Comparison of ENCODE assay signal across 1 cellular context in the genomic region with DNA sequence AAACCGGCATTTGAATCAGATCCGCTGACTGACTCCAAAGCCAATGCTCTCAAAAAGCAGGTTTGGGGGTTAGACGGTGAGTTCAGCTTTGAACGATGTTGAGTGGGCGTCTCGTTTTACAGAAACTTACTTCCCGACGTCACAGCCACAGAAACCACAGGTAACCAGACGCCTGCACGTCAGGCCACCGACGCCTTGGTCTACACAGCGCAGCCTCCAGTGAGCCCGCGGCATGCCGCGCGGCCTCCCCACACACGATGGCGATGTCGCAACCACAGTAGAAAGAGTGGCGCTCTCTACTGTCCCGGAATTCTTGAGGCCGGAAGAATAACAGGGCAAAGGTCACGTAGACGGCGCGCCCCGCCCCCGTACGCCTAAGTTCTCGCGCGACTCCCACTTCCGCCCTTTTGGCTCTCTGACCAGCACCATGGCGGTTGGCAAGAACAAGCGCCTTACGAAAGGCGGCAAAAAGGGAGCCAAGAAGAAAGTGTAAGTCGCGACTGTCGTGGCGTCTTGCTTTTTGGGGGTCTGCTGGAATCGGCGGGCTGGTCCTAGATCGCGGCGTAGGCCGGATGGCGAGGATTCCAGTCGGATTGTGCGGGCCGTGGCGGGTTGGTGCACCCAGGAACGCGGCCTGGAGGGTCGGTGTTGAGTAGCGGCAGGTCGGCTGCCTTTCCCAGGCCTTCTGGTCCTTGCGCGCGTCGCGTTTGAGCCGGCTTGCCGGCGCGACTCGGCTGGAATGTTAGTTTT.
TF ChIP-seq lines count a peak whose summit lies in the region.

A gene (plus strand): TSS at position 403 of the 750 bp plus-strand sequence. CDS start 25 bp downstream, at position 428.

TF ChIP-seq in HepG2, 621 proteins besides CTCF, POLR2A, EP300 and RAD21 (continued from another document and continues in another):
- TF ChIP-seq, protein P1, sequence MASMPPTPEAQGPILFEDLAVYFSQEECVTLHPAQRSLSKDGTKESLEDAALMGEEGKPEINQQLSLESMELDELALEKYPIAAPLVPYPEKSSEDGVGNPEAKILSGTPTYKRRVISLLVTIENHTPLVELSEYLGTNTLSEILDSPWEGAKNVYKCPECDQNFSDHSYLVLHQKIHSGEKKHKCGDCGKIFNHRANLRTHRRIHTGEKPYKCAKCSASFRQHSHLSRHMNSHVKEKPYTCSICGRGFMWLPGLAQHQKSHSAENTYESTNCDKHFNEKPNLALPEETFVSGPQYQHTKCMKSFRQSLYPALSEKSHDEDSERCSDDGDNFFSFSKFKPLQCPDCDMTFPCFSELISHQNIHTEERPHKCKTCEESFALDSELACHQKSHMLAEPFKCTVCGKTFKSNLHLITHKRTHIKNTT (CRISPR knock-in tag; IDR thresholded peaks at IDR 0.05): 0 out of 2 replicates have a peak, but pooled peaks have one; percentile 72
- TF ChIP-seq SRY (CRISPR knock-in tag; IDR thresholded peaks at IDR 0.05) (peak; percentile 95), ZNF30 (CRISPR knock-in tag; IDR thresholded peaks at IDR 0.05) (peak; percentile 79), SMAD1 (CRISPR knock-in tag; IDR thresholded peaks at IDR 0.05; ENCODE audit: borderline replicate concordance, low read depth) (no peak), ZFY (CRISPR knock-in tag; IDR thresholded peaks at IDR 0.05) (peak; percentile 98), CC2D1A (CRISPR knock-in tag; IDR thresholded peaks at IDR 0.05) (0 out of 2 replicates have a peak, but pooled peaks have one; percentile 15), HNRNPK (IDR thresholded peaks at IDR 0.05; ENCODE audit: low read depth, low read length, poor library complexity, severe bottlenecking) (no peak), ZNF367 (CRISPR knock-in tag; IDR thresholded peaks at IDR 0.05; ENCODE audit: borderline replicate concordance) (0 out of 2 replicates have a peak, but pooled peaks have one; percentile 51), MIER2 (CRISPR knock-in tag; IDR thresholded peaks at IDR 0.05) (peak; percentile 76), ZNF768 (CRISPR knock-in tag; IDR thresholded peaks at IDR 0.05) (no peak; the same call in 1 of the 2 replicates), ZNF160 (CRISPR knock-in tag; IDR thresholded peaks at IDR 0.05) (peak; percentile 87), SALL1 (CRISPR knock-in tag; IDR thresholded peaks at IDR 0.05) (peak; percentile 98), ZMYM3 (CRISPR knock-in tag; IDR thresholded peaks at IDR 0.05) (peak; percentile 79), IKZF1 (IDR thresholded peaks at IDR 0.05) (no peak), ZNF451 (CRISPR knock-in tag; IDR thresholded peaks at IDR 0.05) (peak; percentile 86; the same call in 1 of the 2 replicates), GTF2F1 (IDR thresholded peaks at IDR 0.05; ENCODE audit: low read length) (peak; percentile 85), ZC3H13 (CRISPR knock-in tag; IDR thresholded peaks at IDR 0.05) (peak; percentile 94), ARNTL (CRISPR knock-in tag; IDR thresholded peaks at IDR 0.05) (peak; percentile 72; the same call in 1 of the 2 replicates), ZKSCAN5 (CRISPR knock-in tag; IDR thresholded peaks at IDR 0.05) (0 out of 2 replicates have a peak, but pooled peaks have one; percentile 26), ZSCAN31 (CRISPR knock-in tag; IDR thresholded peaks at IDR 0.05; ENCODE audit: low read depth) (peak; percentile 98), MIXL1 (CRISPR knock-in tag; IDR thresholded peaks at IDR 0.05) (peak; percentile 59; the same call in 1 of the 2 replicates), MAF1 (CRISPR knock-in tag; IDR thresholded peaks at IDR 0.05; ENCODE audit: borderline replicate concordance) (peak; percentile 87; the same call in 1 of the 2 replicates), RXRB (CRISPR knock-in tag; IDR thresholded peaks at IDR 0.05; ENCODE audit: borderline replicate concordance) (peak; percentile 93), ONECUT2 (CRISPR knock-in tag; IDR thresholded peaks at IDR 0.05) (peak; percentile 48; the same call in 1 of the 2 replicates), ERF (CRISPR knock-in tag; IDR thresholded peaks at IDR 0.05) (peak; percentile 88)
- TF ChIP-seq, protein P2, sequence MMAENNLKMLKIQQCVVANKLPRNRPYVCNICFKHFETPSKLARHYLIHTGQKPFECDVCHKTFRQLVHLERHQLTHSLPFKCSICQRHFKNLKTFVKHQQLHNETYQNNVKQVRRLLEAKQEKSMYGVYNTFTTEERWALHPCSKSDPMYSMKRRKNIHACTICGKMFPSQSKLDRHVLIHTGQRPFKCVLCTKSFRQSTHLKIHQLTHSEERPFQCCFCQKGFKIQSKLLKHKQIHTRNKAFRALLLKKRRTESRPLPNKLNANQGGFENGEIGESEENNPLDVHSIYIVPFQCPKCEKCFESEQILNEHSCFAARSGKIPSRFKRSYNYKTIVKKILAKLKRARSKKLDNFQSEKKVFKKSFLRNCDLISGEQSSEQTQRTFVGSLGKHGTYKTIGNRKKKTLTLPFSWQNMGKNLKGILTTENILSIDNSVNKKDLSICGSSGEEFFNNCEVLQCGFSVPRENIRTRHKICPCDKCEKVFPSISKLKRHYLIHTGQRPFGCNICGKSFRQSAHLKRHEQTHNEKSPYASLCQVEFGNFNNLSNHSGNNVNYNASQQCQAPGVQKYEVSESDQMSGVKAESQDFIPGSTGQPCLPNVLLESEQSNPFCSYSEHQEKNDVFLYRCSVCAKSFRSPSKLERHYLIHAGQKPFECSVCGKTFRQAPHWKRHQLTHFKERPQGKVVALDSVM (CRISPR knock-in tag; IDR thresholded peaks at IDR 0.05): peak; percentile 88
- TF ChIP-seq, protein P3, sequence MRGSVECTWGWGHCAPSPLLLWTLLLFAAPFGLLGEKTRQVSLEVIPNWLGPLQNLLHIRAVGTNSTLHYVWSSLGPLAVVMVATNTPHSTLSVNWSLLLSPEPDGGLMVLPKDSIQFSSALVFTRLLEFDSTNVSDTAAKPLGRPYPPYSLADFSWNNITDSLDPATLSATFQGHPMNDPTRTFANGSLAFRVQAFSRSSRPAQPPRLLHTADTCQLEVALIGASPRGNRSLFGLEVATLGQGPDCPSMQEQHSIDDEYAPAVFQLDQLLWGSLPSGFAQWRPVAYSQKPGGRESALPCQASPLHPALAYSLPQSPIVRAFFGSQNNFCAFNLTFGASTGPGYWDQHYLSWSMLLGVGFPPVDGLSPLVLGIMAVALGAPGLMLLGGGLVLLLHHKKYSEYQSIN (CRISPR knock-in tag; IDR thresholded peaks at IDR 0.05; ENCODE audit: borderline replicate concordance): no peak
- TF ChIP-seq, protein P4, sequence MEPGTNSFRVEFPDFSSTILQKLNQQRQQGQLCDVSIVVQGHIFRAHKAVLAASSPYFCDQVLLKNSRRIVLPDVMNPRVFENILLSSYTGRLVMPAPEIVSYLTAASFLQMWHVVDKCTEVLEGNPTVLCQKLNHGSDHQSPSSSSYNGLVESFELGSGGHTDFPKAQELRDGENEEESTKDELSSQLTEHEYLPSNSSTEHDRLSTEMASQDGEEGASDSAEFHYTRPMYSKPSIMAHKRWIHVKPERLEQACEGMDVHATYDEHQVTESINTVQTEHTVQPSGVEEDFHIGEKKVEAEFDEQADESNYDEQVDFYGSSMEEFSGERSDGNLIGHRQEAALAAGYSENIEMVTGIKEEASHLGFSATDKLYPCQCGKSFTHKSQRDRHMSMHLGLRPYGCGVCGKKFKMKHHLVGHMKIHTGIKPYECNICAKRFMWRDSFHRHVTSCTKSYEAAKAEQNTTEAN (CRISPR knock-in tag; conservative IDR thresholded peaks at IDR 0.05): peak; percentile 67
- TF ChIP-seq, protein P5, sequence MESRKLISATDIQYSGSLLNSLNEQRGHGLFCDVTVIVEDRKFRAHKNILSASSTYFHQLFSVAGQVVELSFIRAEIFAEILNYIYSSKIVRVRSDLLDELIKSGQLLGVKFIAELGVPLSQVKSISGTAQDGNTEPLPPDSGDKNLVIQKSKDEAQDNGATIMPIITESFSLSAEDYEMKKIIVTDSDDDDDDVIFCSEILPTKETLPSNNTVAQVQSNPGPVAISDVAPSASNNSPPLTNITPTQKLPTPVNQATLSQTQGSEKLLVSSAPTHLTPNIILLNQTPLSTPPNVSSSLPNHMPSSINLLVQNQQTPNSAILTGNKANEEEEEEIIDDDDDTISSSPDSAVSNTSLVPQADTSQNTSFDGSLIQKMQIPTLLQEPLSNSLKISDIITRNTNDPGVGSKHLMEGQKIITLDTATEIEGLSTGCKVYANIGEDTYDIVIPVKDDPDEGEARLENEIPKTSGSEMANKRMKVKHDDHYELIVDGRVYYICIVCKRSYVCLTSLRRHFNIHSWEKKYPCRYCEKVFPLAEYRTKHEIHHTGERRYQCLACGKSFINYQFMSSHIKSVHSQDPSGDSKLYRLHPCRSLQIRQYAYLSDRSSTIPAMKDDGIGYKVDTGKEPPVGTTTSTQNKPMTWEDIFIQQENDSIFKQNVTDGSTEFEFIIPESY (CRISPR knock-in tag; IDR thresholded peaks at IDR 0.05): peak; percentile 77
- TF ChIP-seq, protein P6, sequence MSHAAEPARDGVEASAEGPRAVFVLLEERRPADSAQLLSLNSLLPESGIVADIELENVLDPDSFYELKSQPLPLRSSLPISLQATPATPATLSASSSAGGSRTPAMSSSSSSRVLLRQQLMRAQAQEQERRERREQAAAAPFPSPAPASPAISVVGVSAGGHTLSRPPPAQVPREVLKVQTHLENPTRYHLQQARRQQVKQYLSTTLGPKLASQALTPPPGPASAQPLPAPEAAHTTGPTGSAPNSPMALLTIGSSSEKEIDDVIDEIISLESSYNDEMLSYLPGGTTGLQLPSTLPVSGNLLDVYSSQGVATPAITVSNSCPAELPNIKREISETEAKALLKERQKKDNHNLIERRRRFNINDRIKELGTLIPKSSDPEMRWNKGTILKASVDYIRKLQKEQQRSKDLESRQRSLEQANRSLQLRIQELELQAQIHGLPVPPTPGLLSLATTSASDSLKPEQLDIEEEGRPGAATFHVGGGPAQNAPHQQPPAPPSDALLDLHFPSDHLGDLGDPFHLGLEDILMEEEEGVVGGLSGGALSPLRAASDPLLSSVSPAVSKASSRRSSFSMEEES (CRISPR knock-in tag; IDR thresholded peaks at IDR 0.05): peak; percentile 67
- TF ChIP-seq, protein P7, sequence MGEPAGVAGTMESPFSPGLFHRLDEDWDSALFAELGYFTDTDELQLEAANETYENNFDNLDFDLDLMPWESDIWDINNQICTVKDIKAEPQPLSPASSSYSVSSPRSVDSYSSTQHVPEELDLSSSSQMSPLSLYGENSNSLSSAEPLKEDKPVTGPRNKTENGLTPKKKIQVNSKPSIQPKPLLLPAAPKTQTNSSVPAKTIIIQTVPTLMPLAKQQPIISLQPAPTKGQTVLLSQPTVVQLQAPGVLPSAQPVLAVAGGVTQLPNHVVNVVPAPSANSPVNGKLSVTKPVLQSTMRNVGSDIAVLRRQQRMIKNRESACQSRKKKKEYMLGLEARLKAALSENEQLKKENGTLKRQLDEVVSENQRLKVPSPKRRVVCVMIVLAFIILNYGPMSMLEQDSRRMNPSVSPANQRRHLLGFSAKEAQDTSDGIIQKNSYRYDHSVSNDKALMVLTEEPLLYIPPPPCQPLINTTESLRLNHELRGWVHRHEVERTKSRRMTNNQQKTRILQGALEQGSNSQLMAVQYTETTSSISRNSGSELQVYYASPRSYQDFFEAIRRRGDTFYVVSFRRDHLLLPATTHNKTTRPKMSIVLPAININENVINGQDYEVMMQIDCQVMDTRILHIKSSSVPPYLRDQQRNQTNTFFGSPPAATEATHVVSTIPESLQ (CRISPR knock-in tag; conservative IDR thresholded peaks at IDR 0.05): peak; percentile 85; the same call in 1 of the 2 replicates
- TF ChIP-seq, protein P8, sequence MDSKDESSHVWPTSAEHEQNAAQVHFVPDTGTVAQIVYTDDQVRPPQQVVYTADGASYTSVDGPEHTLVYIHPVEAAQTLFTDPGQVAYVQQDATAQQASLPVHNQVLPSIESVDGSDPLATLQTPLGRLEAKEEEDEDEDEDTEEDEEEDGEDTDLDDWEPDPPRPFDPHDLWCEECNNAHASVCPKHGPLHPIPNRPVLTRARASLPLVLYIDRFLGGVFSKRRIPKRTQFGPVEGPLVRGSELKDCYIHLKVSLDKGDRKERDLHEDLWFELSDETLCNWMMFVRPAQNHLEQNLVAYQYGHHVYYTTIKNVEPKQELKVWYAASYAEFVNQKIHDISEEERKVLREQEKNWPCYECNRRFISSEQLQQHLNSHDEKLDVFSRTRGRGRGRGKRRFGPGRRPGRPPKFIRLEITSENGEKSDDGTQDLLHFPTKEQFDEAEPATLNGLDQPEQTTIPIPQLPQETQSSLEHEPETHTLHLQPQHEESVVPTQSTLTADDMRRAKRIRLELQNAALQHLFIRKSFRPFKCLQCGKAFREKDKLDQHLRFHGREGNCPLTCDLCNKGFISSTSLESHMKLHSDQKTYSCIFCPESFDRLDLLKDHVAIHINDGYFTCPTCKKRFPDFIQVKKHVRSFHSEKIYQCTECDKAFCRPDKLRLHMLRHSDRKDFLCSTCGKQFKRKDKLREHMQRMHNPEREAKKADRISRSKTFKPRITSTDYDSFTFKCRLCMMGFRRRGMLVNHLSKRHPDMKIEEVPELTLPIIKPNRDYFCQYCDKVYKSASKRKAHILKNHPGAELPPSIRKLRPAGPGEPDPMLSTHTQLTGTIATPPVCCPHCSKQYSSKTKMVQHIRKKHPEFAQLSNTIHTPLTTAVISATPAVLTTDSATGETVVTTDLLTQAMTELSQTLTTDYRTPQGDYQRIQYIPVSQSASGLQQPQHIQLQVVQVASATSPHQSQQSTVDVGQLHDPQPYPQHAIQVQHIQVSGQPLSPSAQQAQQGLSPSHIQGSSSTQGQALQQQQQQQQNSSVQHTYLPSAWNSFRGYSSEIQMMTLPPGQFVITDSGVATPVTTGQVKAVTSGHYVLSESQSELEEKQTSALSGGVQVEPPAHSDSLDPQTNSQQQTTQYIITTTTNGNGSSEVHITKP (CRISPR knock-in tag; IDR thresholded peaks at IDR 0.05; ENCODE audit: low read depth): no peak
- TF ChIP-seq, protein P9, sequence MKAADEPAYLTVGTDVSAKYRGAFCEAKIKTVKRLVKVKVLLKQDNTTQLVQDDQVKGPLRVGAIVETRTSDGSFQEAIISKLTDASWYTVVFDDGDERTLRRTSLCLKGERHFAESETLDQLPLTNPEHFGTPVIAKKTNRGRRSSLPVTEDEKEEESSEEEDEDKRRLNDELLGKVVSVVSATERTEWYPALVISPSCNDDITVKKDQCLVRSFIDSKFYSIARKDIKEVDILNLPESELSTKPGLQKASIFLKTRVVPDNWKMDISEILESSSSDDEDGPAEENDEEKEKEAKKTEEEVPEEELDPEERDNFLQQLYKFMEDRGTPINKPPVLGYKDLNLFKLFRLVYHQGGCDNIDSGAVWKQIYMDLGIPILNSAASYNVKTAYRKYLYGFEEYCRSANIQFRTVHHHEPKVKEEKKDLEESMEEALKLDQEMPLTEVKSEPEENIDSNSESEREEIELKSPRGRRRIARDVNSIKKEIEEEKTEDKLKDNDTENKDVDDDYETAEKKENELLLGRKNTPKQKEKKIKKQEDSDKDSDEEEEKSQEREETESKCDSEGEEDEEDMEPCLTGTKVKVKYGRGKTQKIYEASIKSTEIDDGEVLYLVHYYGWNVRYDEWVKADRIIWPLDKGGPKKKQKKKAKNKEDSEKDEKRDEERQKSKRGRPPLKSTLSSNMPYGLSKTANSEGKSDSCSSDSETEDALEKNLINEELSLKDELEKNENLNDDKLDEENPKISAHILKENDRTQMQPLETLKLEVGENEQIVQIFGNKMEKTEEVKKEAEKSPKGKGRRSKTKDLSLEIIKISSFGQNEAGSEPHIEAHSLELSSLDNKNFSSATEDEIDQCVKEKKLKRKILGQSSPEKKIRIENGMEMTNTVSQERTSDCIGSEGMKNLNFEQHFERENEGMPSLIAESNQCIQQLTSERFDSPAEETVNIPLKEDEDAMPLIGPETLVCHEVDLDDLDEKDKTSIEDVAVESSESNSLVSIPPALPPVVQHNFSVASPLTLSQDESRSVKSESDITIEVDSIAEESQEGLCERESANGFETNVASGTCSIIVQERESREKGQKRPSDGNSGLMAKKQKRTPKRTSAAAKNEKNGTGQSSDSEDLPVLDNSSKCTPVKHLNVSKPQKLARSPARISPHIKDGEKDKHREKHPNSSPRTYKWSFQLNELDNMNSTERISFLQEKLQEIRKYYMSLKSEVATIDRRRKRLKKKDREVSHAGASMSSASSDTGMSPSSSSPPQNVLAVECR (CRISPR knock-in tag; IDR thresholded peaks at IDR 0.05; ENCODE audit: borderline replicate concordance): peak; percentile 95; the same call in 1 of the 2 replicates
